In genomic region chr18:69795785-69796184, GRCh38 we compare ENCODE assay signal across 1 cellular context.
TF ChIP-seq lines count a peak whose summit lies in the region.

No MANE protein-coding gene starts in this region.

TF ChIP-seq in IMR-90, 13 proteins besides CTCF, POLR2A, EP300 and RAD21 (continued from another document):
- no peak for TF ChIP-seq ELK1 (IDR thresholded peaks at IDR 0.05; ENCODE audit: borderline replicate concordance, low read depth, low read length)
- TF ChIP-seq RFX5 (IDR thresholded peaks at IDR 0.05; ENCODE audit: low read depth, low read length) = no peak
- no peak for TF ChIP-seq FOS (IDR thresholded peaks at IDR 0.05; ENCODE audit: low read depth, low read length)
- TF ChIP-seq RCOR1 (IDR thresholded peaks at IDR 0.05; ENCODE audit: insufficient replicate concordance, low read length) = no peak
- TF ChIP-seq CEBPB (IDR thresholded peaks at IDR 0.05; ENCODE audit: low read depth, low read length) = no peak
- no peak for TF ChIP-seq BHLHE40 (IDR thresholded peaks at IDR 0.05; ENCODE audit: low read depth, low read length)
- TF ChIP-seq NFE2L2 (IDR thresholded peaks at IDR 0.05; ENCODE audit: low read depth, low read length) = no peak
- no peak for TF ChIP-seq MAZ (IDR thresholded peaks at IDR 0.05; ENCODE audit: borderline replicate concordance, low read depth, low read length)
- no peak for TF ChIP-seq MAFK (IDR thresholded peaks at IDR 0.05; ENCODE audit: low read depth, low read length)
